ENCODE assay signal across 21 cellular contexts in genomic region chr12:130606245-130606644, GRCh38.
"Had no signal": no experiment of that assay in that cellular context is flagged by ENCODE, and none has a peak within 500 bp of the region (broad histone marks: within the 10 kb centered on the region; RNA-seq: fewer than 3 reads in every experiment).

No MANE protein-coding gene starts in this region.

- H3K27ac ChIP-seq: left lung, neural progenitor cell, sigmoid colon, vagina had no signal

- DNase-seq: activated CD4-positive, alpha-beta T cell treated with anti-CD3 and anti-CD28 coated beads, Interleukin-2, amount 50 U/mL, for 1 hour; activated CD4-positive, CD25-positive, alpha-beta regulatory T cell treated with anti-CD3 and anti-CD28 coated beads, Interleukin-2, amount 50 U/mL, for 72 hours; activated CD8-positive, alpha-beta T cell treated with anti-CD3 and anti-CD28 coated beads, Interleukin-2, amount 10 ng/mL, durations not matched to agents 7 days and 5 days; activated gamma-delta T cell; activated naive CD4-positive, alpha-beta T cell treated with anti-CD3 and anti-CD28 coated beads, Interleukin-2, amount 50 U/mL, for 16 hours; activated naive CD8-positive, alpha-beta T cell treated with anti-CD3 and anti-CD28 coated beads, Interleukin-2, amount 50 U/mL, for 24 hours; erythroblast; foreskin fibroblast; kidney; naive thymus-derived CD8-positive, alpha-beta T cell; retina; sigmoid colon; stimulated activated CD4-positive, alpha-beta T cell treated with anti-CD3 and anti-CD28 coated beads, Interleukin-2, amount 100 ng/mL, for 48 hours; stimulated activated CD8-positive, alpha-beta memory T cell treated with anti-CD3 and anti-CD28 coated beads, Interleukin-4, amount 100 ng/mL, for 48 hours; stimulated activated naive B cell treated with anti-CD40 and anti-IgM and Interleukin-4, amounts not matched to agents 10 μg/mL and 1 μg/mL and 100 μg/mL, for 72 hours had no signal

- ATAC-seq: activated CD8-positive, alpha-beta T cell treated with anti-CD3 and anti-CD28 coated beads, Interleukin-2, amount 10 ng/mL, durations not matched to agents 7 days and 5 days; activated naive CD8-positive, alpha-beta T cell treated with anti-CD3 and anti-CD28 coated beads, Interleukin-2, amount 50 U/mL, for 24 hours; left lung; naive thymus-derived CD8-positive, alpha-beta T cell; stimulated activated naive B cell treated with anti-CD40 and anti-IgM and Interleukin-4, amounts not matched to agents 10 μg/mL and 1 μg/mL and 100 μg/mL, for 72 hours had no signal

- H2AFZ ChIP-seq: neural progenitor cell had no signal

- H3K27me3 ChIP-seq: left lung, neural progenitor cell, sigmoid colon, vagina had no signal

- FAIRE-seq: endometrium, kidney had no signal

- H3K9me3 ChIP-seq: left lung, sigmoid colon, vagina had no signal

- H3K36me3 ChIP-seq: left lung, neural progenitor cell, sigmoid colon, vagina had no signal

- H3K9ac ChIP-seq: neural progenitor cell had no signal

- H3K4me2 ChIP-seq: neural progenitor cell, smooth muscle cell had no signal

- H3K4me1 ChIP-seq: left lung, neural progenitor cell, sigmoid colon, vagina had no signal

- H3K4me3 ChIP-seq: left lung, lung, neural progenitor cell, sigmoid colon, smooth muscle cell, vagina had no signal
